In the genomic region with DNA sequence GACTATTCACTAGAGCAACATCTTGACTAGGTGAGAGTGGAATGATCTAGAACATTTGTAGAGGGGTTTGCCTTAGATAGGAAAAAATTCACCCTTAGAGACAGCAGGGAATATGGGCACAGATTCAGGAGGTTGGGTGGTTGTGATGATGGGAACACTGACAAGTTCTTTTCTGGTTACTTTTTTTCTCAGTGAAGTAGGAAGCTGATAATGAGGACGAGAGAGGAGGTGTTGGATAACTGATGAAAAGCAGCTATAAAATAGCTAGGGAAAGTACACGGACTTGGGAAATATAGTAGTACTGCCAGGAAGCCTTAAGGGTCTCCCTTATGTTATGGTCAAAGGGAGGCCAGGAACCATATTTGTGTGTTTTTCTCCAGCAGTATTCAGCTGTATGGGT, we compare ENCODE assay signal across 16 cellular contexts.
DNase-seq lines count a peak whose midpoint lies in the region; ATAC-seq and TF ChIP-seq lines count a peak whose summit lies in the region.
"Had no signal": no experiment of that assay in that cellular context is flagged by ENCODE, and none has a peak within 500 bp of the region (broad histone marks: within the 10 kb centered on the region; RNA-seq: fewer than 3 reads in every experiment).

No MANE protein-coding gene starts in this region.

- H4K20me1 ChIP-seq in GM23338 (replicated peaks; ENCODE audit: insufficient read depth): no peaks in the 10 kb centered on the region
- H4K20me1 ChIP-seq in hepatocyte (ENCODE audit: insufficient read depth, poor library complexity, severe bottlenecking): no peaks in the 10 kb centered on the region

- H3K27me3 Mint-ChIP-seq in CD4-positive, CD25-positive, alpha-beta regulatory T cell: no peaks in the 10 kb centered on the region
- no peaks in the 10 kb centered on the region for H3K27me3 Mint-ChIP-seq in GM23338 (ENCODE audit: insufficient read depth, low read depth, poor library complexity)
- H3K27me3 Mint-ChIP-seq in stimulated activated naive CD8-positive, alpha-beta T cell treated with anti-CD3 and anti-CD28 coated beads, Interleukin-15, amount 100 ng/mL, for 72 hours: no peaks in the 10 kb centered on the region

- 55% methylated on average over 2 of the region's 2 CpGs for WGBS in right cardiac atrium
- 68% methylated on average over 2 of the region's 2 CpGs for WGBS in hepatocyte (ENCODE audit: low lambda C conversion rate, missing lambda C conversion rate)

- H3K27ac Mint-ChIP-seq in CD4-positive, CD25-positive, alpha-beta regulatory T cell: peak overlapping the region in 2 of 3 donors; percentile 3 to 69
- peak overlapping the region; percentile 3; the same call in 1 of the 2 replicates for H3K27ac Mint-ChIP-seq in GM23338
- H3K27ac Mint-ChIP-seq in stimulated activated naive CD8-positive, alpha-beta T cell treated with anti-CD3 and anti-CD28 coated beads, Interleukin-15, amount 100 ng/mL, for 72 hours: no peak overlapping the region
- H3K27ac Mint-ChIP-seq: CD8-positive, alpha-beta T cell; HFFc6 had no signal

- H2AFZ ChIP-seq in GM23338 (no peak overlapping the region), hepatocyte (no peak overlapping the region)

- H3K36me3 Mint-ChIP-seq in CD4-positive, CD25-positive, alpha-beta regulatory T cell: peaks cover 50% of the 10 kb centered on the region
- H3K36me3 Mint-ChIP-seq in GM23338 (ENCODE audit: low read depth): peaks cover 3% of the 10 kb centered on the region; the same call in 1 of the 3 replicates

- no peaks in the 10 kb centered on the region for H3K9me3 ChIP-seq in CD4-positive, CD25-positive, alpha-beta regulatory T cell (ENCODE audit: control insufficient read depth in 2 of 2, low read length in 2 of 2)
- H3K9me3 ChIP-seq in right cardiac atrium (ENCODE audit: control insufficient read depth, low read length): no peaks in the 10 kb centered on the region
- no peaks in the 10 kb centered on the region for H3K9me3 ChIP-seq in hepatocyte (ENCODE audit: low read depth)
- H3K9me3 ChIP-seq: Caco-2, HAP-1 had no signal

- H3K4me1 Mint-ChIP-seq in CD4-positive, CD25-positive, alpha-beta regulatory T cell: no peaks in the 10 kb centered on the region
- H3K4me1 Mint-ChIP-seq in GM23338: peaks cover 11% of the 10 kb centered on the region
- H3K4me1 Mint-ChIP-seq in stimulated activated naive CD8-positive, alpha-beta T cell treated with anti-CD3 and anti-CD28 coated beads, Interleukin-15, amount 100 ng/mL, for 72 hours: no peaks in the 10 kb centered on the region

- peaks cover 0 to 1% (median 0%) of the 10 kb centered on the region in 7 donors for H3K9me3 Mint-ChIP-seq in CD4-positive, CD25-positive, alpha-beta regulatory T cell
- H3K9me3 Mint-ChIP-seq in GM23338: no peaks in the 10 kb centered on the region
- no peaks in the 10 kb centered on the region for H3K9me3 Mint-ChIP-seq in stimulated activated naive CD8-positive, alpha-beta T cell treated with anti-CD3 and anti-CD28 coated beads, Interleukin-15, amount 100 ng/mL, for 72 hours
- H3K9me3 Mint-ChIP-seq: CD8-positive, alpha-beta T cell; HFFc6 had no signal

- TF ChIP-seq CTCF in GM23338 (conservative IDR thresholded peaks at IDR 0.05; ENCODE audit: low read depth in 2 of 2) (no peak), hepatocyte (IDR thresholded peaks at IDR 0.05; ENCODE audit: poor library complexity) (no peak)

- peaks cover 10% of the 10 kb centered on the region for H3K36me3 ChIP-seq in CD4-positive, CD25-positive, alpha-beta regulatory T cell (ENCODE audit: control insufficient read depth, insufficient read depth, low read length)
- H3K36me3 ChIP-seq in GM23338 (ENCODE audit: insufficient read depth): no peaks in the 10 kb centered on the region
- no peaks in the 10 kb centered on the region for H3K36me3 ChIP-seq in hepatocyte (replicated peaks; ENCODE audit: insufficient read depth, low read depth)
- H3K36me3 ChIP-seq: HAP-1 had no signal

- H3F3A ChIP-seq in GM23338 (replicated peaks; ENCODE audit: low read depth): no peaks in the 10 kb centered on the region

- H3K4me2 ChIP-seq in GM23338: no peak overlapping the region
- H3K4me2 ChIP-seq in hepatocyte: no peak overlapping the region

- H3K27me3 ChIP-seq in CD4-positive, CD25-positive, alpha-beta regulatory T cell (ENCODE audit: control insufficient read depth, insufficient read depth, low read length): no peaks in the 10 kb centered on the region
- no peaks in the 10 kb centered on the region for H3K27me3 ChIP-seq in GM23338 (ENCODE audit: insufficient read depth)
- no peaks in the 10 kb centered on the region for H3K27me3 ChIP-seq in right cardiac atrium (ENCODE audit: control insufficient read depth, insufficient read depth)
- no peaks in the 10 kb centered on the region for H3K27me3 ChIP-seq in hepatocyte

- H3K4me1 ChIP-seq in CD4-positive, CD25-positive, alpha-beta regulatory T cell (ENCODE audit: control insufficient read depth, insufficient read depth, low read length, poor library complexity, severe bottlenecking): no peaks in the 10 kb centered on the region
- no peaks in the 10 kb centered on the region for H3K4me1 ChIP-seq in GM23338 (ENCODE audit: insufficient read depth)
- no peaks in the 10 kb centered on the region for H3K4me1 ChIP-seq in right cardiac atrium (ENCODE audit: control insufficient read depth, insufficient read depth, low read length)
- H3K4me1 ChIP-seq in hepatocyte (ENCODE audit: insufficient read depth): no peaks in the 10 kb centered on the region
- H3K4me1 ChIP-seq: Caco-2, HAP-1 had no signal

- no peak overlapping the region for H3K27ac ChIP-seq in CD4-positive, CD25-positive, alpha-beta regulatory T cell (ENCODE audit: insufficient read depth, low read length, poor library complexity, severe bottlenecking)
- H3K27ac ChIP-seq in GM23338 (ENCODE audit: low read depth) (no peak overlapping the region), right cardiac atrium (ENCODE audit: low read length) (no peak overlapping the region), hepatocyte (no peak overlapping the region)

- H3K79me2 ChIP-seq in GM23338 (replicated peaks; ENCODE audit: insufficient read depth) (no peaks in the 10 kb centered on the region), hepatocyte (no peaks in the 10 kb centered on the region)

- no peak overlapping the region for H3K4me3 Mint-ChIP-seq in CD4-positive, CD25-positive, alpha-beta regulatory T cell
- H3K4me3 Mint-ChIP-seq in GM23338: no peak overlapping the region
- no peak overlapping the region for H3K4me3 Mint-ChIP-seq in stimulated activated naive CD8-positive, alpha-beta T cell treated with anti-CD3 and anti-CD28 coated beads, Interleukin-15, amount 100 ng/mL, for 72 hours
- H3K4me3 Mint-ChIP-seq: CD8-positive, alpha-beta T cell; HFFc6 had no signal

- ATAC-seq in CD4-positive, CD25-positive, alpha-beta regulatory T cell (ENCODE audit: low read depth in 2 of 2): no peak
- ATAC-seq in GM23338: no peak
- peak; percentile 76 to 90 for ATAC-seq in left cardiac atrium
- ATAC-seq in right cardiac atrium: peak; percentile 58 to 71
- ATAC-seq in stimulated activated naive CD8-positive, alpha-beta T cell treated with anti-CD3 and anti-CD28 coated beads, Interleukin-15, amount 100 ng/mL, for 72 hours: no peak
- ATAC-seq: CD8-positive, alpha-beta T cell had no signal

- H3K9me2 ChIP-seq in GM23338 (ENCODE audit: insufficient read depth) (no peaks in the 10 kb centered on the region), hepatocyte (replicated peaks; ENCODE audit: insufficient read depth) (no peaks in the 10 kb centered on the region)

- intact Hi-C loops in left cardiac atrium (cut with DNase I) (no loop called here), right cardiac atrium (cut with DNase I) (loop anchor here in 1 of 4 donors (10.0 kb wide), 1 partner anchor 199 kb away; no protein-coding TSS in a partner anchor)

- no peak for DNase-seq in CD4-positive, CD25-positive, alpha-beta regulatory T cell
- DNase-seq in GM23338 (ENCODE audit: low spot score) (no peak), left cardiac atrium (no peak), right cardiac atrium (no peak), DMS79 treated with DMSO at 0.1 percent for 48 hours (lab: John Stamatoyannopoulos, UW) (no peak), hepatocyte (ENCODE audit: low spot score) (no peak)
- DNase-seq in stimulated activated naive CD8-positive, alpha-beta T cell treated with anti-CD3 and anti-CD28 coated beads, Interleukin-15, amount 100 ng/mL, for 72 hours: no peak
- DNase-seq: C1 segment of cervical spinal cord; Caco-2; CD8-positive, alpha-beta T cell; DMS153; EL; GDM1; GOT3; HFFc6 had no signal

- H3K4me3 ChIP-seq in CD4-positive, CD25-positive, alpha-beta regulatory T cell (ENCODE audit: low read depth, low read length): no peak overlapping the region
- H3K4me3 ChIP-seq in GM23338: no peak overlapping the region
- H3K4me3 ChIP-seq in right cardiac atrium (ENCODE audit: low read length): no peak overlapping the region
- H3K4me3 ChIP-seq in hepatocyte: no peak overlapping the region
- H3K4me3 ChIP-seq: HAP-1 had no signal

TF ChIP-seq in GM23338, 12 proteins besides CTCF, POLR2A, EP300 and RAD21 (continues in another document):
- no peak for TF ChIP-seq ZNF114 (CRISPR knock-in tag; IDR thresholded peaks at IDR 0.05)
- no peak for TF ChIP-seq POLR2AphosphoS5 (IDR thresholded peaks at IDR 0.05; ENCODE audit: low read depth)
- TF ChIP-seq NANOG (IDR thresholded peaks at IDR 0.05; ENCODE audit: borderline replicate concordance): no peak
- TF ChIP-seq, protein P1, sequence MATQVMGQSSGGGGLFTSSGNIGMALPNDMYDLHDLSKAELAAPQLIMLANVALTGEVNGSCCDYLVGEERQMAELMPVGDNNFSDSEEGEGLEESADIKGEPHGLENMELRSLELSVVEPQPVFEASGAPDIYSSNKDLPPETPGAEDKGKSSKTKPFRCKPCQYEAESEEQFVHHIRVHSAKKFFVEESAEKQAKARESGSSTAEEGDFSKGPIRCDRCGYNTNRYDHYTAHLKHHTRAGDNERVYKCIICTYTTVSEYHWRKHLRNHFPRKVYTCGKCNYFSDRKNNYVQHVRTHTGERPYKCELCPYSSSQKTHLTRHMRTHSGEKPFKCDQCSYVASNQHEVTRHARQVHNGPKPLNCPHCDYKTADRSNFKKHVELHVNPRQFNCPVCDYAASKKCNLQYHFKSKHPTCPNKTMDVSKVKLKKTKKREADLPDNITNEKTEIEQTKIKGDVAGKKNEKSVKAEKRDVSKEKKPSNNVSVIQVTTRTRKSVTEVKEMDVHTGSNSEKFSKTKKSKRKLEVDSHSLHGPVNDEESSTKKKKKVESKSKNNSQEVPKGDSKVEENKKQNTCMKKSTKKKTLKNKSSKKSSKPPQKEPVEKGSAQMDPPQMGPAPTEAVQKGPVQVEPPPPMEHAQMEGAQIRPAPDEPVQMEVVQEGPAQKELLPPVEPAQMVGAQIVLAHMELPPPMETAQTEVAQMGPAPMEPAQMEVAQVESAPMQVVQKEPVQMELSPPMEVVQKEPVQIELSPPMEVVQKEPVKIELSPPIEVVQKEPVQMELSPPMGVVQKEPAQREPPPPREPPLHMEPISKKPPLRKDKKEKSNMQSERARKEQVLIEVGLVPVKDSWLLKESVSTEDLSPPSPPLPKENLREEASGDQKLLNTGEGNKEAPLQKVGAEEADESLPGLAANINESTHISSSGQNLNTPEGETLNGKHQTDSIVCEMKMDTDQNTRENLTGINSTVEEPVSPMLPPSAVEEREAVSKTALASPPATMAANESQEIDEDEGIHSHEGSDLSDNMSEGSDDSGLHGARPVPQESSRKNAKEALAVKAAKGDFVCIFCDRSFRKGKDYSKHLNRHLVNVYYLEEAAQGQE (IDR thresholded peaks at IDR 0.05; ENCODE audit: unreplicated experiment): no peak
- TF ChIP-seq EZH2phosphoT487 (IDR thresholded peaks at IDR 0.05; ENCODE audit: unreplicated experiment): no peak

Comparison
In these comparisons a context has a peak if more than half of its experiments do, and no peak if none do; other contexts are left out.
1. ATAC-seq: peak in left cardiac atrium (2 of 2) and right cardiac atrium (2 of 2); none in CD4-positive, CD25-positive, alpha-beta regulatory T cell (0 of 2), GM23338 (single experiment) and stimulated activated naive CD8-positive, alpha-beta T cell treated with anti-CD3 and anti-CD28 coated beads, Interleukin-15, amount 100 ng/mL, for 72 hours (single experiment).
2. H3K27ac Mint-ChIP-seq: peak in CD4-positive, CD25-positive, alpha-beta regulatory T cell (2 of 3) and GM23338 (single experiment); none in stimulated activated naive CD8-positive, alpha-beta T cell treated with anti-CD3 and anti-CD28 coated beads, Interleukin-15, amount 100 ng/mL, for 72 hours (0 of 2).